26 cellular contexts compared by ENCODE assay signal in genomic region chr20:36336838-36337478, GRCh38.
"Had no signal": no experiment of that assay in that cellular context is flagged by ENCODE, and none has a peak within 500 bp of the region (broad histone marks: within the 10 kb centered on the region; RNA-seq: fewer than 3 reads in every experiment).

No MANE protein-coding gene starts in this region.

- H3K4me3 ChIP-seq: adrenal gland, stomach, suprapubic skin, transverse colon, uterus had no signal

- H3K4me3 Mint-ChIP-seq: activated naive CD8-positive, alpha-beta T cell; activated T-cell treated with anti-CD3 and anti-CD28 coated beads, Interleukin-2, amount 50 U/mL, for 4 hours; nephron; stimulated activated effector memory CD8-positive, alpha-beta T cell treated with anti-CD3 and anti-CD28 coated beads, Interleukin-12 subunit alpha, Interleukin-12 subunit beta, amount 100 ng/mL, for 72 hours had no signal

- FAIRE-seq: astrocyte, endothelial cell of umbilical vein had no signal

- H3K27me3 ChIP-seq: adrenal gland, uterus had no signal

- H3K27ac Mint-ChIP-seq: activated naive CD8-positive, alpha-beta T cell; activated T-helper 2 cell treated with anti-CD3 and anti-CD28 coated beads, Interferon-gamma antibody, Interleukin-2, Interleukin-4, amounts not matched to agents 10 μg/mL and 5 μg/mL and 100 μg/mL, durations not matched to agents 14 hours and 24 hours and 36 hours; nephron; stimulated activated effector memory CD8-positive, alpha-beta T cell treated with anti-CD3 and anti-CD28 coated beads, Interleukin-12 subunit alpha, Interleukin-12 subunit beta, amount 100 ng/mL, for 72 hours had no signal

- H3K79me2 ChIP-seq: parathyroid adenoma had no signal

- ATAC-seq: activated T-cell treated with anti-CD3 and anti-CD28 coated beads, Interleukin-2, amount 50 U/mL, for 4 hours; esophagus mucosa; right cardiac atrium; stimulated activated effector memory CD8-positive, alpha-beta T cell treated with anti-CD3 and anti-CD28 coated beads, Interleukin-12 subunit alpha, Interleukin-12 subunit beta, amount 100 ng/mL, for 72 hours had no signal

- H3K9me3 ChIP-seq: adrenal gland, stomach, suprapubic skin, transverse colon, uterus had no signal

- H3K4me1 Mint-ChIP-seq: nephron; stimulated activated effector memory CD8-positive, alpha-beta T cell treated with anti-CD3 and anti-CD28 coated beads, Interleukin-12 subunit alpha, Interleukin-12 subunit beta, amount 100 ng/mL, for 72 hours had no signal

- H3K9ac ChIP-seq: parathyroid adenoma had no signal

- H2AFZ ChIP-seq: parathyroid adenoma had no signal

- DNase-seq: activated CD4-positive, alpha-beta T cell treated with anti-CD3 and anti-CD28 coated beads for 4 hours; activated CD4-positive, alpha-beta T cell treated with anti-CD3 and anti-CD28 coated beads, Interleukin-2, amount 50 U/mL, for 48 hours; activated CD4-positive, CD25-positive, alpha-beta regulatory T cell; activated CD8-positive, alpha-beta memory T cell treated with anti-CD3 and anti-CD28 coated beads, Interleukin-2, amount 50 U/mL, for 48 hours; activated naive CD4-positive, alpha-beta T cell; activated T-cell treated with anti-CD3 and anti-CD28 coated beads, Interleukin-2, amount 50 U/mL, for 4 hours; adrenal gland; central memory CD4-positive, alpha-beta T cell; dermis blood vessel endothelial cell; effector memory CD4-positive, alpha-beta T cell; foreskin melanocyte; hippocampal formation; stimulated activated CD4-positive, alpha-beta T cell treated with anti-CD3 and anti-CD28 coated beads, Interleukin-1b, Interleukin-23, amount 100 ng/mL, for 48 hours; stomach; transverse colon; uterus had no signal

- H3K4me1 ChIP-seq: adrenal gland, parathyroid adenoma, stomach, suprapubic skin, transverse colon, uterus had no signal

- H3K36me3 Mint-ChIP-seq: activated naive CD8-positive, alpha-beta T cell; stimulated activated effector memory CD8-positive, alpha-beta T cell treated with anti-CD3 and anti-CD28 coated beads, Interleukin-12 subunit alpha, Interleukin-12 subunit beta, amount 100 ng/mL, for 72 hours had no signal

- H3K36me3 ChIP-seq: adrenal gland, stomach, suprapubic skin, transverse colon, uterus had no signal

- H3K27ac ChIP-seq: adrenal gland, parathyroid adenoma, stomach, suprapubic skin, transverse colon, uterus had no signal
